ENCODE assay signal across 1 cellular context in the genomic region with DNA sequence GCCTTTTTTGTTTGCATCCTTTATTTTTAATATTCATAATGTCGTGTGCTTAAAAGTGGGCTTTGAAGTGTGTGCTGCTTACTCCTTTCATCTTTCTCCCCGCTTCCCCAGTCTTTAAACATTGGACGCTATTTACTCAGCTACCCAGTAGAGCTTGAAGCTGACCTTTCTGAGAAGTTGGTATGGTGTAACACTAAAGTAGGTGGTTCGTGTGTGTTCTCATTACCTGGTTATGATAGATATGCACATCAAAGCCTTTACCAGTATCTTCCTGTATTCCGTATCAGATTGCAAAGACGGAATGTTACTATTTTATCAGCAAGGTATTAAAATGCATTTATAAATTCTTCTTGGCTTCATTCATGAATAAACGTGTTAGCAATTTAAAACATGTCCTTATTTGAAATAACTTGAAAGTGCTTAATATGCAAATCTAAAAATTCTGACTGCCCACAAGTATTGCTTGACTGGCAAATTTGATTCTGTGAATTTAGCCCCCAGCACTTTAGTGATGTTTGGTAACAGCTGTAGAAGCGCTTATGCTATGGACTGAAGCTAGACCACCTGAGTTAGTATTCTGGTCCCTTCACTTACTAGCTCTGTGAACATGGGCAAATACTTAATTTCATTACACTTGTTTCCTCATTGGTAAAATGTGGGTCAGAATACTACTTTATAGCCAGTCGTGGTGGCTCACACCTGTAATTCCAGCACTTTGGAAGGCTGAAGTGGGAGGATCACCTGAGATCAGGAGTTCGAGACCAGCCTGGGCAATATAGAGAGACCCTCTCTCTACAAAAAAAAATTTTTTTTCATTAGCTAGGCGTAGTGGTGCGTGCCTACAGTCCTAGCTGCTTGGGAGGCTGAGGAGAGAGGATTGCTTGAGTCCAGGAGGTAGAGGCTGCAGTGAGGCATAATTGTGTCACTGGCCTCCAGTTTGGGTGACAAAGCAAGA.
TF ChIP-seq lines count a peak whose summit lies in the region.

No MANE protein-coding gene starts in this region.

TF ChIP-seq in HepG2, 621 proteins besides CTCF, POLR2A, EP300 and RAD21 (continued from another document and continues in another):
- TF ChIP-seq, protein P1, sequence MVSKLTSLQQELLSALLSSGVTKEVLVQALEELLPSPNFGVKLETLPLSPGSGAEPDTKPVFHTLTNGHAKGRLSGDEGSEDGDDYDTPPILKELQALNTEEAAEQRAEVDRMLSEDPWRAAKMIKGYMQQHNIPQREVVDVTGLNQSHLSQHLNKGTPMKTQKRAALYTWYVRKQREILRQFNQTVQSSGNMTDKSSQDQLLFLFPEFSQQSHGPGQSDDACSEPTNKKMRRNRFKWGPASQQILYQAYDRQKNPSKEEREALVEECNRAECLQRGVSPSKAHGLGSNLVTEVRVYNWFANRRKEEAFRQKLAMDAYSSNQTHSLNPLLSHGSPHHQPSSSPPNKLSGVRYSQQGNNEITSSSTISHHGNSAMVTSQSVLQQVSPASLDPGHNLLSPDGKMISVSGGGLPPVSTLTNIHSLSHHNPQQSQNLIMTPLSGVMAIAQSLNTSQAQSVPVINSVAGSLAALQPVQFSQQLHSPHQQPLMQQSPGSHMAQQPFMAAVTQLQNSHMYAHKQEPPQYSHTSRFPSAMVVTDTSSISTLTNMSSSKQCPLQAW (CRISPR knock-in tag; IDR thresholded peaks at IDR 0.05): no peak
- TF ChIP-seq ZNF614 (CRISPR knock-in tag; IDR thresholded peaks at IDR 0.05; ENCODE audit: borderline replicate concordance): no peak
- no peak for TF ChIP-seq ZNF121 (CRISPR knock-in tag; IDR thresholded peaks at IDR 0.05)
- no peak for TF ChIP-seq THAP8 (CRISPR knock-in tag; IDR thresholded peaks at IDR 0.05; ENCODE audit: borderline replicate concordance)
- TF ChIP-seq GATAD2A (CRISPR knock-in tag; IDR thresholded peaks at IDR 0.05): no peak
- no peak for TF ChIP-seq SALL2 (CRISPR knock-in tag; IDR thresholded peaks at IDR 0.05)
- no peak for TF ChIP-seq NR3C1 (CRISPR knock-in tag; IDR thresholded peaks at IDR 0.05)
- TF ChIP-seq SNRNP70 (IDR thresholded peaks at IDR 0.05; ENCODE audit: low read depth, low read length): no peak
- TF ChIP-seq, protein P2, sequence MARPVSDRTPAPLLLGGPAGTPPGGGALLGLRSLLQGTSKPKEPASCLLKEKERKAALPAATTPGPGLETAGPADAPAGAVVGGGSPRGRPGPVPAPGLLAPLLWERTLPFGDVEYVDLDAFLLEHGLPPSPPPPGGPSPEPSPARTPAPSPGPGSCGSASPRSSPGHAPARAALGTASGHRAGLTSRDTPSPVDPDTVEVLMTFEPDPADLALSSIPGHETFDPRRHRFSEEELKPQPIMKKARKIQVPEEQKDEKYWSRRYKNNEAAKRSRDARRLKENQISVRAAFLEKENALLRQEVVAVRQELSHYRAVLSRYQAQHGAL (CRISPR knock-in tag; IDR thresholded peaks at IDR 0.05; ENCODE audit: not compliant biosample characterization): no peak
- TF ChIP-seq SOX5 (CRISPR knock-in tag; IDR thresholded peaks at IDR 0.05; ENCODE audit: borderline replicate concordance): no peak
- peak; percentile 54; the same call in 1 of the 2 replicates for TF ChIP-seq SAP130 (CRISPR knock-in tag; IDR thresholded peaks at IDR 0.05; ENCODE audit: low read depth)
- no peak for TF ChIP-seq ZBTB8A (CRISPR knock-in tag; IDR thresholded peaks at IDR 0.05; ENCODE audit: borderline replicate concordance, low read depth)
- no peak for TF ChIP-seq NCOA5 (CRISPR knock-in tag; IDR thresholded peaks at IDR 0.05)
- no peak for TF ChIP-seq ZBTB7B (CRISPR knock-in tag; IDR thresholded peaks at IDR 0.05)
- TF ChIP-seq ZNF782 (CRISPR knock-in tag; IDR thresholded peaks at IDR 0.05; ENCODE audit: borderline replicate concordance): no peak
- no peak for TF ChIP-seq SOX13 (IDR thresholded peaks at IDR 0.05)
- TF ChIP-seq SOX13 (CRISPR knock-in tag; conservative IDR thresholded peaks at IDR 0.05 in 1 of 2, IDR thresholded peaks at IDR 0.05 in 1 of 2): peak in 1 of 2 experiments; percentile 35; a peak in 1 of 4 replicates
- TF ChIP-seq CEBPG (CRISPR knock-in tag; IDR thresholded peaks at IDR 0.05): peak; percentile 69
- TF ChIP-seq, protein P3, sequence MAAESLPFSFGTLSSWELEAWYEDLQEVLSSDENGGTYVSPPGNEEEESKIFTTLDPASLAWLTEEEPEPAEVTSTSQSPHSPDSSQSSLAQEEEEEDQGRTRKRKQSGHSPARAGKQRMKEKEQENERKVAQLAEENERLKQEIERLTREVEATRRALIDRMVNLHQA (CRISPR knock-in tag; IDR thresholded peaks at IDR 0.05): no peak
- TF ChIP-seq ZNF570 (CRISPR knock-in tag; IDR thresholded peaks at IDR 0.05; ENCODE audit: borderline replicate concordance): no peak
- TF ChIP-seq TFDP2 (CRISPR knock-in tag; IDR thresholded peaks at IDR 0.05): no peak
- TF ChIP-seq AKNA (CRISPR knock-in tag; IDR thresholded peaks at IDR 0.05; ENCODE audit: borderline replicate concordance): no peak
- TF ChIP-seq HDAC1 (CRISPR knock-in tag; IDR thresholded peaks at IDR 0.05): no peak
- TF ChIP-seq, protein P4, sequence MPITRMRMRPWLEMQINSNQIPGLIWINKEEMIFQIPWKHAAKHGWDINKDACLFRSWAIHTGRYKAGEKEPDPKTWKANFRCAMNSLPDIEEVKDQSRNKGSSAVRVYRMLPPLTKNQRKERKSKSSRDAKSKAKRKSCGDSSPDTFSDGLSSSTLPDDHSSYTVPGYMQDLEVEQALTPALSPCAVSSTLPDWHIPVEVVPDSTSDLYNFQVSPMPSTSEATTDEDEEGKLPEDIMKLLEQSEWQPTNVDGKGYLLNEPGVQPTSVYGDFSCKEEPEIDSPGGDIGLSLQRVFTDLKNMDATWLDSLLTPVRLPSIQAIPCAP (CRISPR knock-in tag; IDR thresholded peaks at IDR 0.05; ENCODE audit: low read depth): no peak
- TF ChIP-seq ZNF382 (CRISPR knock-in tag; IDR thresholded peaks at IDR 0.05; ENCODE audit: borderline replicate concordance): no peak
- TF ChIP-seq, protein P5, sequence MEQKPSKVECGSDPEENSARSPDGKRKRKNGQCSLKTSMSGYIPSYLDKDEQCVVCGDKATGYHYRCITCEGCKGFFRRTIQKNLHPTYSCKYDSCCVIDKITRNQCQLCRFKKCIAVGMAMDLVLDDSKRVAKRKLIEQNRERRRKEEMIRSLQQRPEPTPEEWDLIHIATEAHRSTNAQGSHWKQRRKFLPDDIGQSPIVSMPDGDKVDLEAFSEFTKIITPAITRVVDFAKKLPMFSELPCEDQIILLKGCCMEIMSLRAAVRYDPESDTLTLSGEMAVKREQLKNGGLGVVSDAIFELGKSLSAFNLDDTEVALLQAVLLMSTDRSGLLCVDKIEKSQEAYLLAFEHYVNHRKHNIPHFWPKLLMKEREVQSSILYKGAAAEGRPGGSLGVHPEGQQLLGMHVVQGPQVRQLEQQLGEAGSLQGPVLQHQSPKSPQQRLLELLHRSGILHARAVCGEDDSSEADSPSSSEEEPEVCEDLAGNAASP (CRISPR knock-in tag; IDR thresholded peaks at IDR 0.05; ENCODE audit: borderline replicate concordance): no peak
- no peak for TF ChIP-seq RBAK (CRISPR knock-in tag; IDR thresholded peaks at IDR 0.05)
- TF ChIP-seq, protein P6, sequence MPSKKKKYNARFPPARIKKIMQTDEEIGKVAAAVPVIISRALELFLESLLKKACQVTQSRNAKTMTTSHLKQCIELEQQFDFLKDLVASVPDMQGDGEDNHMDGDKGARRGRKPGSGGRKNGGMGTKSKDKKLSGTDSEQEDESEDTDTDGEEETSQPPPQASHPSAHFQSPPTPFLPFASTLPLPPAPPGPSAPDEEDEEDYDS (CRISPR knock-in tag; IDR thresholded peaks at IDR 0.05): no peak
- TF ChIP-seq YEATS2 (CRISPR knock-in tag; IDR thresholded peaks at IDR 0.05; ENCODE audit: borderline replicate concordance): no peak
- TF ChIP-seq, protein P7, sequence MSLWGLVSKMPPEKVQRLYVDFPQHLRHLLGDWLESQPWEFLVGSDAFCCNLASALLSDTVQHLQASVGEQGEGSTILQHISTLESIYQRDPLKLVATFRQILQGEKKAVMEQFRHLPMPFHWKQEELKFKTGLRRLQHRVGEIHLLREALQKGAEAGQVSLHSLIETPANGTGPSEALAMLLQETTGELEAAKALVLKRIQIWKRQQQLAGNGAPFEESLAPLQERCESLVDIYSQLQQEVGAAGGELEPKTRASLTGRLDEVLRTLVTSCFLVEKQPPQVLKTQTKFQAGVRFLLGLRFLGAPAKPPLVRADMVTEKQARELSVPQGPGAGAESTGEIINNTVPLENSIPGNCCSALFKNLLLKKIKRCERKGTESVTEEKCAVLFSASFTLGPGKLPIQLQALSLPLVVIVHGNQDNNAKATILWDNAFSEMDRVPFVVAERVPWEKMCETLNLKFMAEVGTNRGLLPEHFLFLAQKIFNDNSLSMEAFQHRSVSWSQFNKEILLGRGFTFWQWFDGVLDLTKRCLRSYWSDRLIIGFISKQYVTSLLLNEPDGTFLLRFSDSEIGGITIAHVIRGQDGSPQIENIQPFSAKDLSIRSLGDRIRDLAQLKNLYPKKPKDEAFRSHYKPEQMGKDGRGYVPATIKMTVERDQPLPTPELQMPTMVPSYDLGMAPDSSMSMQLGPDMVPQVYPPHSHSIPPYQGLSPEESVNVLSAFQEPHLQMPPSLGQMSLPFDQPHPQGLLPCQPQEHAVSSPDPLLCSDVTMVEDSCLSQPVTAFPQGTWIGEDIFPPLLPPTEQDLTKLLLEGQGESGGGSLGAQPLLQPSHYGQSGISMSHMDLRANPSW (CRISPR knock-in tag; IDR thresholded peaks at IDR 0.05; ENCODE audit: borderline replicate concordance): 0 out of 2 replicates have a peak, but pooled peaks have one; percentile 36
- TF ChIP-seq, protein P8, sequence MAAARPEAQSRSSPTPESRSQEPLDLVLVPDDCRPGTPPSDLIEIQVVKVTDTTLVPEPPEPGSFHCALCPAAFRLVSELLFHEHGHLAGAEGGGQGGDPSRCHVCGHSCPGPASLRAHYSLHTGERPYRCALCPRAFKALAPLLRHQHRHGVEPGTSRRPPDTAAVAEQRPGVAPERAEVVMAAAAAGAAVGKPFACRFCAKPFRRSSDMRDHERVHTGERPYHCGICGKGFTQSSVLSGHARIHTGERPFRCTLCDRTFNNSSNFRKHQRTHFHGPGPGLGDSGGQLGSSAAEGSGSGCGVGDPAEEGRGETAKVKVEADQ (CRISPR knock-in tag; IDR thresholded peaks at IDR 0.05; ENCODE audit: borderline replicate concordance): no peak
- no peak for TF ChIP-seq ZNF558 (CRISPR knock-in tag; IDR thresholded peaks at IDR 0.05; ENCODE audit: borderline replicate concordance)
- TF ChIP-seq KAT8 (CRISPR knock-in tag; IDR thresholded peaks at IDR 0.05): peak; percentile 32; the same call in 1 of the 2 replicates
- TF ChIP-seq KMT2A (CRISPR knock-in tag; IDR thresholded peaks at IDR 0.05): 0 out of 2 replicates have a peak, but pooled peaks have one; percentile 1
- 0 out of 2 replicates have a peak, but pooled peaks have one; percentile 29 for TF ChIP-seq BCL6 (CRISPR knock-in tag; IDR thresholded peaks at IDR 0.05)
- TF ChIP-seq ZMAT3 (CRISPR knock-in tag; conservative IDR thresholded peaks at IDR 0.05): 0 out of 2 replicates have a peak, but pooled peaks have one; percentile 13
- no peak for TF ChIP-seq NAIF1 (CRISPR knock-in tag; IDR thresholded peaks at IDR 0.05; ENCODE audit: borderline replicate concordance)
- peak; percentile 40; the same call in 1 of the 2 replicates for TF ChIP-seq NR2F2 (IDR thresholded peaks at IDR 0.05; ENCODE audit: borderline replicate concordance, low read depth)
- no peak for TF ChIP-seq KMT2B (CRISPR knock-in tag; IDR thresholded peaks at IDR 0.05)
- TF ChIP-seq, protein P9, sequence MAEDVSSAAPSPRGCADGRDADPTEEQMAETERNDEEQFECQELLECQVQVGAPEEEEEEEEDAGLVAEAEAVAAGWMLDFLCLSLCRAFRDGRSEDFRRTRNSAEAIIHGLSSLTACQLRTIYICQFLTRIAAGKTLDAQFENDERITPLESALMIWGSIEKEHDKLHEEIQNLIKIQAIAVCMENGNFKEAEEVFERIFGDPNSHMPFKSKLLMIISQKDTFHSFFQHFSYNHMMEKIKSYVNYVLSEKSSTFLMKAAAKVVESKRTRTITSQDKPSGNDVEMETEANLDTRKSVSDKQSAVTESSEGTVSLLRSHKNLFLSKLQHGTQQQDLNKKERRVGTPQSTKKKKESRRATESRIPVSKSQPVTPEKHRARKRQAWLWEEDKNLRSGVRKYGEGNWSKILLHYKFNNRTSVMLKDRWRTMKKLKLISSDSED (CRISPR knock-in tag; IDR thresholded peaks at IDR 0.05): no peak
- no peak for TF ChIP-seq KDM1A (CRISPR knock-in tag; IDR thresholded peaks at IDR 0.05)
